ENCODE assay signal across 6 cellular contexts in the genomic region with DNA sequence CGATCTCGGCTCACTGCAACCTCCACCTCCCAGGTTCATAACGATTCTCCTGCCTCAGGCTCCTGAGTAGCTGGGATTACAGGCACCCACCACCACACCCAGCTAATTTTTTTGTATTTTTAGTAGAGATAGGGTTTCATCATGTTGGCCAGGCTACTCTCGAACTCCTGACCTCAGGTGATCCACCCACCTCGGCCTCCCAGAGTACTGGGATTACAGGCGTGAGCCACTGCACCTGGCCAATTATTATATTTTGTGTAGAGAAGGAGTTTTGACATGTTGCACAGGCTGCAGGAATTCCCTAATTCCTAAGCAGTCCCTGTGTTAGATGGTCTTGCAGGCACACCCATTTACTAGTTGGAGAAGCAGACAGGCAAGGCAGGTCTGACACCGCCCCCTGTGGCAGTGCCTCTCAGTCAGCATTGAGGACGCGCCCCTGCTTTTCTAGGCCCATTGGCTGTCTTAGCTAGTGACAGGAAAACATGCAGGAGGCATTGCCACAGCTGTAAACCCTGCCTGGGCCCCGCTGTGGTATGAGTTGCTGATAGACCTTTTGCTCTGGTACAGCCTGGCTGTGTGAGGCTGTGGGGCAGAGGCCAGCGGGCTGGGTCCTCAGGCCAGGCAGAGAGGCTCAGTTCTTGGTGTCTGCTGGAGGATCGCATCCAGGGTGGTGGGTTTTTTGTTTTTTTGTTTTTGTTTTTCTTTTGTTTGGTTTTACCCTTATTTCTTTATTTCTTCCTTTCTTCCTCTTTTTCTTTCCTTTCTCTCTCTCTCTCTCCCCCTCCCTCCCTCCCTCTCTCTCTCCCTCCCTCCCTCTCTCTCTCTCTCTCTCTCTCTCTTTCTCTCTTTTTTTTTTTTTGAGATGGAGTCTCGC. TPM values are rescaled to one million over a fixed set of nuclear protein-coding genes. Genes with fewer than 3 reads are reported as not detected.
A peak's percentile ranks its signal among the peaks of the same experiment; 100 is the strongest.
DNase-seq lines count a peak whose midpoint lies in the region.
"Not testable (repeated sequence)": the region's sequence is repeated elsewhere in the genome, so short reads cannot be mapped to it uniquely, and the experiment has no call there.

No MANE protein-coding gene starts in this region.

- in situ Hi-C loops in G401 (cut with HindIII; ENCODE audit: low sequenced_read_pairs) = not testable (repeated sequence)

- DNase-seq in G401 (ENCODE audit: low spot score) (peak; percentile 68), NCI-H2196 treated with DMSO at 0.1 percent for 48 hours (lab: John Stamatoyannopoulos, UW; ENCODE audit: unreplicated experiment) (peak; percentile 14), myocyte (ENCODE audit: low read depth) (peak; percentile 84)
- DNase-seq in activated CD4-positive, alpha-beta T cell treated with anti-CD3 and anti-CD28 coated beads, Interleukin-2, amount 50 U/mL, for 48 hours = peak; percentile 63 to 71
- peak; percentile 71 for DNase-seq in effector CD4-positive, alpha-beta T cell
- peak; percentile 49 to 58 for DNase-seq in stimulated activated CD8-positive, alpha-beta memory T cell treated with anti-CD3 and anti-CD28 coated beads, Interleukin-7, amount 100 ng/mL, for 1 hour (ENCODE audit: low read depth in 2 of 2)

RNA-seq across cellular contexts. Expression of gene NDUFB7, which starts 20.5 kb away (rescaled TPM):
- total RNA-seq in G401 (2014; rRNA removed; shearing (Covaris generic)) = 287 and 394 TPM in 2 replicates
- 256 and 328 TPM in 2 replicates for total RNA-seq in myocyte
- polyA plus RNA-seq in myocyte (2012) = 282 TPM

RNA-seq across cellular contexts. Expression of gene TECR, which starts 22.0 kb away (rescaled TPM):
- total RNA-seq in G401 (2014; rRNA removed; shearing (Covaris generic)) = 166 and 226 TPM in 2 replicates
- 103 TPM in 2 replicates for total RNA-seq in myocyte
- polyA plus RNA-seq in myocyte (2012) = 123 TPM

RNA-seq across cellular contexts. Expression of gene CLEC17A, which starts 31.5 kb away (rescaled TPM):
- not detected in 2 replicates for total RNA-seq in G401 (2014; rRNA removed; shearing (Covaris generic))
- total RNA-seq in myocyte = not detected in 2 replicates
- polyA plus RNA-seq in myocyte (2012) = 0.18 TPM

RNA-seq across cellular contexts. Expression of gene DNAJB1, which starts 33.2 kb away (rescaled TPM):
- total RNA-seq in G401 (2014; rRNA removed; shearing (Covaris generic)) = 95.1 and 117 TPM in 2 replicates
- 53.2 and 61.1 TPM in 2 replicates for total RNA-seq in myocyte
- polyA plus RNA-seq in myocyte (2012) = 87.6 TPM

RNA-seq across cellular contexts. Expression of gene GIPC1, which starts 55.4 kb away (rescaled TPM):
- 367 and 404 TPM in 2 replicates for total RNA-seq in G401 (2014; rRNA removed; shearing (Covaris generic))
- 129 and 141 TPM in 2 replicates for total RNA-seq in myocyte
- 154 TPM for polyA plus RNA-seq in myocyte (2012)

Comparison
In these comparisons a context has a peak if more than half of its experiments do, and no peak if none do; other contexts are left out.
1. Peak in every context shown above with its lines: DNase-seq.
2. DNase-seq: peak in every context shown above with its lines; median percentile 84 in myocyte; 71 in effector CD4-positive, alpha-beta T cell; 68 in G401; 67 in activated CD4-positive, alpha-beta T cell treated with anti-CD3 and anti-CD28 coated beads, Interleukin-2, amount 50 U/mL, for 48 hours; 54 in stimulated activated CD8-positive, alpha-beta memory T cell treated with anti-CD3 and anti-CD28 coated beads, Interleukin-7, amount 100 ng/mL, for 1 hour; 14 in NCI-H2196 treated with DMSO at 0.1 percent for 48 hours.